2 cellular contexts compared by ENCODE assay signal in genomic region chr3:4416427-4416826, GRCh38.
TF ChIP-seq lines count a peak whose summit lies in the region.

No MANE protein-coding gene starts in this region.

TF ChIP-seq in A549, 52 proteins besides CTCF, POLR2A, EP300 and RAD21:
- TF ChIP-seq HOXA7 (CRISPR knock-in tag; IDR thresholded peaks at IDR 0.05): no peak
- TF ChIP-seq CBX2 (IDR thresholded peaks at IDR 0.05; ENCODE audit: borderline replicate concordance, low read depth): no peak
- no peak for TF ChIP-seq PBX3 (IDR thresholded peaks at IDR 0.05)
- TF ChIP-seq CEBPB (IDR thresholded peaks at IDR 0.05): no peak
- TF ChIP-seq TFCP2L1 (CRISPR knock-in tag; IDR thresholded peaks at IDR 0.05): no peak
- no peak for TF ChIP-seq ZFP36 (IDR thresholded peaks at IDR 0.05; ENCODE audit: borderline replicate concordance, partially characterized antibody)
- no peak for TF ChIP-seq CBX8 (IDR thresholded peaks at IDR 0.05)
- TF ChIP-seq MYC (IDR thresholded peaks at IDR 0.05; ENCODE audit: borderline replicate concordance, low read length): no peak

TF ChIP-seq in K562, 482 proteins besides CTCF, POLR2A, EP300 and RAD21:
- TF ChIP-seq HNRNPL (IDR thresholded peaks at IDR 0.05; ENCODE audit: low read depth, low read length) (no peak), BCOR (IDR thresholded peaks at IDR 0.05) (peak; percentile 74; the same call in 1 of the 2 replicates), XRCC3 (IDR thresholded peaks at IDR 0.05) (no peak), RBM25 (IDR thresholded peaks at IDR 0.05; ENCODE audit: low read depth, low read length, severe bottlenecking) (peak; percentile 72), ZFP36 (IDR thresholded peaks at IDR 0.05; ENCODE audit: low read depth, low read length, partially characterized antibody) (peak; percentile 69), STAT5A (IDR thresholded peaks at IDR 0.05; ENCODE audit: borderline replicate concordance, low read length) (no peak), BRD9 (IDR thresholded peaks at IDR 0.05; ENCODE audit: low read depth, partially characterized antibody) (peak; percentile 99), ELF4 (CRISPR knock-in tag; IDR thresholded peaks at IDR 0.05) (no peak), KDM1A (IDR thresholded peaks at IDR 0.05) (peak in 1 of 2 experiments; percentile 40; a peak in 1 of 4 replicates), GATAD2B (IDR thresholded peaks at IDR 0.05; ENCODE audit: borderline replicate concordance) (no peak)
